12 cellular contexts compared by ENCODE assay signal in genomic region chr15:60390231-60390630, GRCh38. TPM values are rescaled to one million over a fixed set of nuclear protein-coding genes. Genes with fewer than 3 reads are reported as not detected.
A peak's percentile ranks its signal among the peaks of the same experiment; 100 is the strongest.
DNase-seq lines count a peak whose midpoint lies in the region; ATAC-seq and TF ChIP-seq lines count a peak whose summit lies in the region.
"Had no signal": no experiment of that assay in that cellular context is flagged by ENCODE, and none has a peak within 500 bp of the region (broad histone marks: within the 10 kb centered on the region; RNA-seq: fewer than 3 reads in every experiment).

No MANE protein-coding gene starts in this region.

- TF ChIP-seq CTCF in HFF-Myc (IDR thresholded peaks at IDR 0.05; ENCODE audit: low read depth, low read length, missing control alignments) (no peak), foreskin keratinocyte (conservative IDR thresholded peaks at IDR 0.05) (no peak), spleen (IDR thresholded peaks at IDR 0.05 in 8 of 11, conservative IDR thresholded peaks at IDR 0.05 in 3 of 11) (no peak)

- TF ChIP-seq POLR2A in spleen (IDR thresholded peaks at IDR 0.05), result no peak

- 80 to 89% (median 89%) methylated on average over 6 of the region's 6 CpGs for WGBS in spleen, 5 donors

- intact Hi-C loops in spleen (cut with DNase I; ENCODE audit: low total_unique reads), result no loop called here

- H3K36me3 ChIP-seq in spleen, result peaks cover 0 to 20% (median 0%) of the 10 kb centered on the region in 6 donors

- H3K27ac ChIP-seq in foreskin keratinocyte (peak overlapping the region; percentile 99), spleen (peak overlapping the region in 5 of 8 donors; percentile 65 to 97 (median 92))

- H3K27me3 ChIP-seq in foreskin keratinocyte (no peaks in the 10 kb centered on the region), spleen (replicated peaks in 1 of 7) (no peaks in the 10 kb centered on the region)

- DNase-seq in HFF-Myc (ENCODE audit: extremely low read depth, low read depth) (no peak), amniotic epithelial cell (ENCODE audit: low read depth) (peak; percentile 54), foreskin keratinocyte (peak in 1 of 2 donors; percentile 19), spleen (no peak), occipital lobe (lab: John Stamatoyannopoulos, UW) (no peak), NOMO-1 (lab: John Stamatoyannopoulos, UW; ENCODE audit: unreplicated experiment in 2 of 2) (no peak), D341Med (ENCODE audit: low spot score) (no peak), NCI-H1417 treated with DMSO at 0.1 percent for 48 hours (lab: John Stamatoyannopoulos, UW) (no peak)
- DNase-seq: activated effector memory CD4-positive, alpha-beta T cell treated with anti-CD3 and anti-CD28 coated beads, Interleukin-2, amount 50 U/mL, for 16 hours; hippocampal formation; naive thymus-derived CD8-positive, alpha-beta T cell; NCI-H2227 treated with DMSO at 0.1 percent for 48 hours had no signal

- no peaks in the 10 kb centered on the region for H3K9me3 ChIP-seq in spleen

- ATAC-seq in foreskin keratinocyte, result no peak

- H3K4me3 ChIP-seq in HFF-Myc (replicated peaks; ENCODE audit: low read depth, low read length), result peak overlapping the region; percentile 32
- H3K4me3 ChIP-seq in spleen, result peak overlapping the region in 1 of 8 donors; percentile 35

- H3K4me1 ChIP-seq in foreskin keratinocyte, result peaks cover 30% of the 10 kb centered on the region
- peaks cover 41 to 99% (median 76%) of the 10 kb centered on the region in 6 donors for H3K4me1 ChIP-seq in spleen

RNA-seq across cellular contexts. Expression of gene ANXA2, which starts 7.6 kb away (rescaled TPM):
- total RNA-seq in foreskin keratinocyte (7,195 and 7,994 TPM in 2 replicates), spleen (100 to 1,000 TPM; 191 to 397 (median 338) TPM), occipital lobe (46.2 TPM)
- polyA plus RNA-seq in foreskin keratinocyte (7,399 and 7,770 TPM in 2 replicates), spleen (100 to 1,000 TPM; 163 to 437 (median 230) TPM)

Comparison
In these comparisons a context has a peak if more than half of its experiments do, and no peak if none do; other contexts are left out.
1. RNA of gene ANXA2, which starts 7.6 kb away (total RNA-seq): 7,195 to 7,994 TPM in foreskin keratinocyte; 191 to 397 TPM in spleen and 46.2 TPM in occipital lobe (single experiment); every median in the first group is over 10 times any median in the second.